In genomic region chr9:28079677-28080076, GRCh38 we compare ENCODE assay signal across 10 cellular contexts.
"Had no signal": no experiment of that assay in that cellular context is flagged by ENCODE, and none has a peak within 500 bp of the region (broad histone marks: within the 10 kb centered on the region; RNA-seq: fewer than 3 reads in every experiment).

No MANE protein-coding gene starts in this region.

- H3K36me3 ChIP-seq: HAP-1 had no signal

- DNase-seq: GM23248, GOT3, H7, H9, HCEC 1CT, HFFc6 had no signal

- H3K9ac ChIP-seq: GM23248 had no signal

- H3K9me3 ChIP-seq: HAP-1 had no signal

- FAIRE-seq: H1, H54 had no signal

- H3K27ac ChIP-seq: GM23248 had no signal

- H3K4me3 ChIP-seq: GM23248, GM23338, HAP-1 had no signal

- H3K4me2 ChIP-seq: GM23338 had no signal

- H2AFZ ChIP-seq: GM23248, GM23338 had no signal
